ENCODE assay signal across 13 cellular contexts in genomic region chr11:32436751-32437405, GRCh38. TPM values are rescaled to one million over a fixed set of nuclear protein-coding genes. Genes with fewer than 3 reads are reported as not detected.
DNase-seq lines count a peak whose midpoint lies in the region; ATAC-seq, FAIRE-seq and TF ChIP-seq lines count a peak whose summit lies in the region.
"Had no signal": no experiment of that assay in that cellular context is flagged by ENCODE, and none has a peak within 500 bp of the region (broad histone marks: within the 10 kb centered on the region; RNA-seq: fewer than 3 reads in every experiment).

No MANE protein-coding gene starts in this region.

- intact Hi-C loops in lower lobe of right lung (cut with DNase I), result no loop called here
- intact Hi-C loops in esophagus squamous epithelium (cut with DNase I), result no loop called here

- H3K36me3 ChIP-seq in BLaER1 (no peaks in the 10 kb centered on the region), lower lobe of right lung (no peaks in the 10 kb centered on the region), esophagus squamous epithelium (no peaks in the 10 kb centered on the region)
- H3K36me3 ChIP-seq: MG63 had no signal

- no peaks in the 10 kb centered on the region for H3K36me3 Mint-ChIP-seq in activated CD4-positive, alpha-beta memory T cell treated with anti-CD3 and anti-CD28 coated beads, Interleukin-2, amount 10 ng/mL, durations not matched to agents 7 days and 5 days (ENCODE audit: low read depth)
- H3K36me3 Mint-ChIP-seq: stimulated activated memory B cell treated with anti-CD40 and anti-IgM and Interleukin-4, amounts not matched to agents 10 μg/mL and 1 μg/mL and 100 μg/mL, for 72 hours had no signal

- POLR2A ChIA-PET in A549 (lab: Yijun Ruan, JAX), result no interaction called here
- POLR2A ChIA-PET in activated CD4-positive, alpha-beta memory T cell treated with anti-CD3 and anti-CD28 coated beads, Interleukin-2, amount 10 ng/mL, durations not matched to agents 7 days and 5 days (lab: Charles Lee), result no interaction called here

- 80% methylated on average over 40 of the region's 40 CpGs for WGBS in A549 (ENCODE audit: missing lambda C conversion rate)
- WGBS in esophagus squamous epithelium, 2 donors, result 10 to 22% methylated on average over 22 to 35 of the region's 40 CpGs

- no peak overlapping the region for H3K4me3 Mint-ChIP-seq in activated CD4-positive, alpha-beta memory T cell treated with anti-CD3 and anti-CD28 coated beads, Interleukin-2, amount 10 ng/mL, durations not matched to agents 7 days and 5 days
- H3K4me3 Mint-ChIP-seq: activated T-cell treated with anti-CD3 and anti-CD28 coated beads, Interleukin-2, amount 50 U/mL, for 4 hours; stimulated activated memory B cell treated with anti-CD40 and anti-IgM and Interleukin-4, amounts not matched to agents 10 μg/mL and 1 μg/mL and 100 μg/mL, for 72 hours had no signal

- no peak for TF ChIP-seq EP300 in A549 (IDR thresholded peaks at IDR 0.05)

- no peak for ATAC-seq in A549
- ATAC-seq in lower lobe of right lung, result no peak
- ATAC-seq: activated T-cell treated with anti-CD3 and anti-CD28 coated beads, Interleukin-2, amount 50 U/mL, for 4 hours; stimulated activated memory B cell treated with anti-CD40 and anti-IgM and Interleukin-4, amounts not matched to agents 10 μg/mL and 1 μg/mL and 100 μg/mL, for 72 hours had no signal

- TF ChIP-seq POLR2A in A549 (IDR thresholded peaks at IDR 0.05; ENCODE audit: low read length) (no peak), esophagus squamous epithelium (IDR thresholded peaks at IDR 0.05) (no peak)

- peak overlapping the region; percentile 70 for H3K4me3 ChIP-seq in A549
- peak overlapping the region; percentile 55; the same call in 1 of the 2 replicates for H3K4me3 ChIP-seq in BLaER1
- peak overlapping the region; percentile 33 for H3K4me3 ChIP-seq in lower lobe of right lung
- H3K4me3 ChIP-seq in esophagus squamous epithelium, result no peak overlapping the region
- H3K4me3 ChIP-seq: MG63, SK-N-MC had no signal

- H3K9me3 ChIP-seq in A549, result no peaks in the 10 kb centered on the region
- H3K9me3 ChIP-seq in BLaER1, result peaks cover 39% of the 10 kb centered on the region
- no peaks in the 10 kb centered on the region for H3K9me3 ChIP-seq in lower lobe of right lung
- no peaks in the 10 kb centered on the region for H3K9me3 ChIP-seq in esophagus squamous epithelium
- H3K9me3 ChIP-seq: MG63 had no signal

- CTCF ChIA-PET in A549 (lab: Yijun Ruan, JAX), result no interaction called here
- CTCF ChIA-PET in activated CD4-positive, alpha-beta memory T cell treated with anti-CD3 and anti-CD28 coated beads, Interleukin-2, amount 10 ng/mL, durations not matched to agents 7 days and 5 days (lab: Charles Lee), result no interaction called here

- TF ChIP-seq RAD21 in A549 (conservative IDR thresholded peaks at IDR 0.05 in 1 of 2, IDR thresholded peaks at IDR 0.05 in 1 of 2), result no peak

- peaks cover 86% of the 10 kb centered on the region for H3K27me3 Mint-ChIP-seq in activated CD4-positive, alpha-beta memory T cell treated with anti-CD3 and anti-CD28 coated beads, Interleukin-2, amount 10 ng/mL, durations not matched to agents 7 days and 5 days

- H3K4me1 Mint-ChIP-seq in activated CD4-positive, alpha-beta memory T cell treated with anti-CD3 and anti-CD28 coated beads, Interleukin-2, amount 10 ng/mL, durations not matched to agents 7 days and 5 days, result peaks cover 35% of the 10 kb centered on the region

- FAIRE-seq in A549 (lab: Jason Lieb, UNC), result no peak

- TF ChIP-seq CTCF in A549 (IDR thresholded peaks at IDR 0.05), result no peak
- TF ChIP-seq CTCF in lower lobe of right lung (IDR thresholded peaks at IDR 0.05), result no peak
- no peak for TF ChIP-seq CTCF in esophagus squamous epithelium (IDR thresholded peaks at IDR 0.05)

- peaks cover 100% of the 10 kb centered on the region for H3K27me3 ChIP-seq in BLaER1
- peaks cover 98% of the 10 kb centered on the region for H3K27me3 ChIP-seq in lower lobe of right lung (ENCODE audit: low read depth)
- peaks cover 25 to 100% (median 46%) of the 10 kb centered on the region in 4 donors for H3K27me3 ChIP-seq in esophagus squamous epithelium

- H3K9me3 Mint-ChIP-seq in activated CD4-positive, alpha-beta memory T cell treated with anti-CD3 and anti-CD28 coated beads, Interleukin-2, amount 10 ng/mL, durations not matched to agents 7 days and 5 days, result no peaks in the 10 kb centered on the region
- H3K9me3 Mint-ChIP-seq: activated T-cell treated with anti-CD3 and anti-CD28 coated beads, Interleukin-2, amount 50 U/mL, for 4 hours; stimulated activated memory B cell treated with anti-CD40 and anti-IgM and Interleukin-4, amounts not matched to agents 10 μg/mL and 1 μg/mL and 100 μg/mL, for 72 hours had no signal

- H3K4me1 ChIP-seq in A549 (0 out of 3 replicates have a peak, but pooled peaks cover 4% of the 10 kb centered on the region), BLaER1 (peaks cover 46% of the 10 kb centered on the region), lower lobe of right lung (peaks cover 28% of the 10 kb centered on the region), esophagus squamous epithelium (peaks cover 9 to 68% (median 12%) of the 10 kb centered on the region in 3 donors)

- no peak for DNase-seq in A549 (ENCODE audit: low read depth in 1 of 2, low spot score in 1 of 2)
- no peak for DNase-seq in activated CD4-positive, alpha-beta memory T cell treated with anti-CD3 and anti-CD28 coated beads, Interleukin-2, amount 10 ng/mL, durations not matched to agents 7 days and 5 days
- no peak for DNase-seq in lower lobe of right lung
- no peak for DNase-seq in esophagus squamous epithelium (lab: John Stamatoyannopoulos, UW)
- no peak for DNase-seq in NK-92 (lab: John Stamatoyannopoulos, UW; ENCODE audit: unreplicated experiment)
- no peak for DNase-seq in amygdala (lab: John Stamatoyannopoulos, UW)
- DNase-seq: activated T-cell treated with anti-CD3 and anti-CD28 coated beads, Interleukin-2, amount 50 U/mL, for 4 hours; MG63; naive B cell; stimulated activated CD4-positive, alpha-beta T cell treated with anti-CD3 and anti-CD28 coated beads, Interleukin-4, amount 100 ng/mL, for 24 hours had no signal

- peak overlapping the region; percentile 45 for H3K27ac Mint-ChIP-seq in activated CD4-positive, alpha-beta memory T cell treated with anti-CD3 and anti-CD28 coated beads, Interleukin-2, amount 10 ng/mL, durations not matched to agents 7 days and 5 days
- H3K27ac Mint-ChIP-seq: stimulated activated memory B cell treated with anti-CD40 and anti-IgM and Interleukin-4, amounts not matched to agents 10 μg/mL and 1 μg/mL and 100 μg/mL, for 72 hours had no signal

- H4K20me1 ChIP-seq in BLaER1, result peaks cover 72% of the 10 kb centered on the region

- H3K4me2 ChIP-seq in A549, result peak overlapping the region; percentile 91
- peak overlapping the region; percentile 46 for H3K4me2 ChIP-seq in BLaER1

- H3K9ac ChIP-seq in BLaER1, result no peak overlapping the region

- no peak overlapping the region for H3K27ac ChIP-seq in A549
- no peak overlapping the region for H3K27ac ChIP-seq in BLaER1
- no peak overlapping the region for H3K27ac ChIP-seq in lower lobe of right lung
- H3K27ac ChIP-seq in esophagus squamous epithelium, result no peak overlapping the region
- H3K27ac ChIP-seq: SK-N-MC had no signal

TF ChIP-seq in A549, 52 proteins besides CTCF, POLR2A, EP300 and RAD21 (continues in another document):
- no peak for TF ChIP-seq JUNB (IDR thresholded peaks at IDR 0.05)
- TF ChIP-seq EHF (CRISPR knock-in tag; IDR thresholded peaks at IDR 0.05), result no peak
- no peak for TF ChIP-seq TFCP2L1 (CRISPR knock-in tag; IDR thresholded peaks at IDR 0.05)
- no peak for TF ChIP-seq HES2 (IDR thresholded peaks at IDR 0.05)
- TF ChIP-seq HDAC2 (IDR thresholded peaks at IDR 0.05), result no peak
- TF ChIP-seq BCL3 (IDR thresholded peaks at IDR 0.05), result no peak
- no peak for TF ChIP-seq KDM1A (IDR thresholded peaks at IDR 0.05; ENCODE audit: low read depth)
- TF ChIP-seq HOXB13 (CRISPR knock-in tag; IDR thresholded peaks at IDR 0.05; ENCODE audit: low read depth), result no peak
- no peak for TF ChIP-seq CHD4 (IDR thresholded peaks at IDR 0.05; ENCODE audit: borderline replicate concordance)

RNA-seq across cellular contexts. Expression of gene WT1, which starts 1.5 kb away (rescaled TPM):
- polyA plus RNA-seq in A549 (2011; rRNA removed), result 4.0 and 4.2 TPM in 2 replicates
- 3.8 and 5.4 TPM in 2 replicates for polyA plus RNA-seq in A549 (2012; cell fraction: cytosol; rRNA removed)
- 4.6 and 6.9 TPM in 2 replicates for polyA plus RNA-seq in A549 (2012; cell fraction: nucleus; rRNA removed)
- polyA plus RNA-seq in A549 (2017; fragmentation: RNase III; extraction: RNeasy Plus Mini Kit Qiagen cat#74134 plus additional on column Dnase treatment), result 2.8 to 3.3 TPM (median 3.1 TPM) in 3 replicates
- polyA minus RNA-seq in A549 (2011; rRNA and poly(A)+ RNA removed), result 8.0 and 8.1 TPM in 2 replicates
- total RNA-seq in activated CD4-positive, alpha-beta memory T cell treated with anti-CD3 and anti-CD28 coated beads, Interleukin-2, amount 10 ng/mL, durations not matched to agents 7 days and 5 days, result not detected
- total RNA-seq in lower lobe of right lung, result 1.2 TPM
- not detected for total RNA-seq in esophagus squamous epithelium

Comparison
In these comparisons a context has a peak if more than half of its experiments do, and no peak if none do; other contexts are left out.
1. H3K4me3 ChIP-seq: peak in A549 (single experiment), BLaER1 (single experiment) and lower lobe of right lung (single experiment); none in esophagus squamous epithelium (0 of 4).